In genomic region chr19:12837225-12837624, GRCh38 we compare ENCODE assay signal across 21 cellular contexts. TPM values are rescaled to one million over a fixed set of nuclear protein-coding genes. Genes with fewer than 3 reads are reported as not detected.
DNase-seq lines count a peak whose midpoint lies in the region; ATAC-seq and TF ChIP-seq lines count a peak whose summit lies in the region.
"Had no signal": no experiment of that assay in that cellular context is flagged by ENCODE, and none has a peak within 500 bp of the region (broad histone marks: within the 10 kb centered on the region; RNA-seq: fewer than 3 reads in every experiment).

No MANE protein-coding gene starts in this region.

- H3K36me3 Mint-ChIP-seq in activated CD8-positive, alpha-beta T cell treated with anti-CD3 and anti-CD28 coated beads for 36 hours (ENCODE audit: low read depth): no peaks in the 10 kb centered on the region
- H3K36me3 Mint-ChIP-seq in activated CD8-positive, alpha-beta T cell treated with anti-CD3 and anti-CD28 coated beads, Interleukin-2, amount 10 ng/mL, durations not matched to agents 7 days and 5 days (ENCODE audit: low read depth): no peaks in the 10 kb centered on the region
- peaks cover 11% of the 10 kb centered on the region for H3K36me3 Mint-ChIP-seq in brain
- H3K36me3 Mint-ChIP-seq in neural progenitor cell: peaks cover 2% of the 10 kb centered on the region

- 73 to 81% methylated on average over 4 of the region's 4 CpGs for WGBS in aorta, 2 donors
- WGBS in neuronal stem cell (ENCODE audit: extremely low coverage in 2 of 2, insufficient read length in 2 of 2, insufficient replicate concordance in 1 of 2), 2 donors: no CpG with 5 or more reads among the region's 4 CpGs

- peaks cover 77% of the 10 kb centered on the region for H3K27me3 Mint-ChIP-seq in activated CD8-positive, alpha-beta T cell treated with anti-CD3 and anti-CD28 coated beads for 36 hours
- peaks cover 75% of the 10 kb centered on the region for H3K27me3 Mint-ChIP-seq in activated CD8-positive, alpha-beta T cell treated with anti-CD3 and anti-CD28 coated beads, Interleukin-2, amount 10 ng/mL, durations not matched to agents 7 days and 5 days (ENCODE audit: low read depth)
- peaks cover 55% of the 10 kb centered on the region for H3K27me3 Mint-ChIP-seq in brain
- H3K27me3 Mint-ChIP-seq in neural progenitor cell (ENCODE audit: insufficient read depth, low read depth): peaks cover 58% of the 10 kb centered on the region

- no peak overlapping the region for H3K18ac ChIP-seq in neuronal stem cell (ENCODE audit: low read length)

- no peak overlapping the region for H2BK120ac ChIP-seq in neuronal stem cell (ENCODE audit: low read depth, low read length)

- ATAC-seq in activated CD8-positive, alpha-beta T cell treated with anti-CD3 and anti-CD28 coated beads for 36 hours: no peak
- no peak for ATAC-seq in activated CD8-positive, alpha-beta T cell treated with anti-CD3 and anti-CD28 coated beads, Interleukin-2, amount 10 ng/mL, durations not matched to agents 7 days and 5 days
- no peak for ATAC-seq in HG03045 (IDR thresholded peaks at IDR 0.05; ENCODE audit: unreplicated experiment)
- ATAC-seq in aorta (ENCODE audit: low FRiP score): no peak
- ATAC-seq: heart right ventricle, sciatic nerve had no signal

- H2BK5ac ChIP-seq in neuronal stem cell (ENCODE audit: low read length): no peak overlapping the region

- no peaks in the 10 kb centered on the region for H3K9me3 Mint-ChIP-seq in activated CD8-positive, alpha-beta T cell treated with anti-CD3 and anti-CD28 coated beads for 36 hours
- no peaks in the 10 kb centered on the region for H3K9me3 Mint-ChIP-seq in activated CD8-positive, alpha-beta T cell treated with anti-CD3 and anti-CD28 coated beads, Interleukin-2, amount 10 ng/mL, durations not matched to agents 7 days and 5 days (ENCODE audit: insufficient read depth)
- H3K9me3 Mint-ChIP-seq in brain (peaks cover 0 to 12% (median 3%) of the 10 kb centered on the region in 5 experiments), neural progenitor cell (no peaks in the 10 kb centered on the region)
- H3K9me3 Mint-ChIP-seq: CD4-positive, alpha-beta T cell had no signal

- no peak overlapping the region for H3K14ac ChIP-seq in neuronal stem cell (ENCODE audit: low read length)

- CTCF ChIA-PET in activated CD8-positive, alpha-beta T cell treated with anti-CD3 and anti-CD28 coated beads for 36 hours (lab: Charles Lee): interaction anchor here (0.8 to 2.2 kb wide), 12 partner anchors 9 to 93 kb away, joined by 3 to 13 read pairs (median 4); partner anchors contain the start of gene GCDH
- CTCF ChIA-PET in activated CD8-positive, alpha-beta T cell treated with anti-CD3 and anti-CD28 coated beads, Interleukin-2, amount 10 ng/mL, durations not matched to agents 7 days and 5 days (lab: Charles Lee): interaction anchor here (0.7 to 1.4 kb wide), 4 partner anchors 10 to 77 kb away, joined by 3 to 15 read pairs (median 3); partner anchors contain the start of gene THSD8

- H4K20me1 ChIP-seq in neural progenitor cell (ENCODE audit: low read depth): peaks cover 35% of the 10 kb centered on the region

- no peak overlapping the region for H3K4me2 ChIP-seq in neural progenitor cell
- H3K4me2 ChIP-seq in neuronal stem cell (ENCODE audit: insufficient read depth, low read length, poor library complexity, severe bottlenecking): no peak overlapping the region

- no peaks in the 10 kb centered on the region for H3K79me2 ChIP-seq in neural progenitor cell (ENCODE audit: low read depth)

- H4K91ac ChIP-seq in neuronal stem cell (ENCODE audit: low read depth, low read length, poor library complexity): no peak overlapping the region

- no peak overlapping the region for H2BK15ac ChIP-seq in neuronal stem cell (ENCODE audit: low read length)

- H3K27me3 ChIP-seq in neural progenitor cell (peaks cover 72% of the 10 kb centered on the region), aorta (ENCODE audit: control insufficient read depth in 1 of 2, insufficient read depth in 2 of 2, low read length in 1 of 2) (no peaks in the 10 kb centered on the region), neuronal stem cell (ENCODE audit: control insufficient read depth in 3 of 3, insufficient read depth in 3 of 3, low read depth in 1 of 3, low read length in 3 of 3) (peaks cover 12 to 39% (median 38%) of the 10 kb centered on the region in 3 experiments)

- no peak overlapping the region for H2BK12ac ChIP-seq in neuronal stem cell (ENCODE audit: low read length)

- H4K8ac ChIP-seq in neuronal stem cell (ENCODE audit: low read depth, low read length): no peak overlapping the region

- no peak overlapping the region for H3K4me3 ChIP-seq in neural progenitor cell
- H3K4me3 ChIP-seq in aorta (ENCODE audit: low read length in 2 of 2): no peak overlapping the region
- no peak overlapping the region for H3K4me3 ChIP-seq in neuronal stem cell (ENCODE audit: low read length in 2 of 2)

- no peak overlapping the region for H3K23ac ChIP-seq in neuronal stem cell (ENCODE audit: low read depth, low read length, poor library complexity)

- H3K36me3 ChIP-seq in neural progenitor cell: no peaks in the 10 kb centered on the region
- H3K36me3 ChIP-seq in aorta (ENCODE audit: control insufficient read depth in 1 of 2, insufficient read depth in 2 of 2, low read length in 1 of 2): no peaks in the 10 kb centered on the region
- H3K36me3 ChIP-seq in neuronal stem cell (replicated peaks in 1 of 2; ENCODE audit: control insufficient read depth in 2 of 2, insufficient read depth in 2 of 2, low read length in 2 of 2): no peaks in the 10 kb centered on the region
- H3K36me3 ChIP-seq: heart right ventricle had no signal

- H3K27ac Mint-ChIP-seq in activated CD8-positive, alpha-beta T cell treated with anti-CD3 and anti-CD28 coated beads for 36 hours: no peak overlapping the region
- no peak overlapping the region for H3K27ac Mint-ChIP-seq in activated CD8-positive, alpha-beta T cell treated with anti-CD3 and anti-CD28 coated beads, Interleukin-2, amount 10 ng/mL, durations not matched to agents 7 days and 5 days
- H3K27ac Mint-ChIP-seq in brain: peak overlapping the region in 3 of 5 experiments; percentile 68 to 72 (median 69)
- no peak overlapping the region for H3K27ac Mint-ChIP-seq in neural progenitor cell
- H3K27ac Mint-ChIP-seq: activated CD4-positive, alpha-beta T cell treated with anti-CD3 and anti-CD28 coated beads, Interleukin-2, amount 10 ng/mL, durations not matched to agents 24 days and 14 days; CD4-positive, alpha-beta T cell had no signal

- H3K4me3 Mint-ChIP-seq in activated CD8-positive, alpha-beta T cell treated with anti-CD3 and anti-CD28 coated beads for 36 hours: no peak overlapping the region
- H3K4me3 Mint-ChIP-seq in activated CD8-positive, alpha-beta T cell treated with anti-CD3 and anti-CD28 coated beads, Interleukin-2, amount 10 ng/mL, durations not matched to agents 7 days and 5 days: no peak overlapping the region
- H3K4me3 Mint-ChIP-seq in brain (peak overlapping the region; percentile 79 to 82 (median 80)), neural progenitor cell (peak overlapping the region; percentile 85)
- H3K4me3 Mint-ChIP-seq: activated CD4-positive, alpha-beta T cell treated with anti-CD3 and anti-CD28 coated beads, Interleukin-2, amount 10 ng/mL, durations not matched to agents 24 days and 14 days had no signal

- H3K9ac ChIP-seq in neural progenitor cell: no peak overlapping the region
- H3K9ac ChIP-seq in neuronal stem cell (ENCODE audit: low read depth, low read length, poor library complexity): no peak overlapping the region

- no peaks in the 10 kb centered on the region for H3K79me1 ChIP-seq in neuronal stem cell (ENCODE audit: low read depth, low read length)

- H3K4ac ChIP-seq in neuronal stem cell (ENCODE audit: low read length): no peak overlapping the region

- H2AFZ ChIP-seq in neural progenitor cell (replicated peaks): no peak overlapping the region
- no peak overlapping the region for H2AFZ ChIP-seq in neuronal stem cell (ENCODE audit: low read length)

- H3K4me1 Mint-ChIP-seq in activated CD8-positive, alpha-beta T cell treated with anti-CD3 and anti-CD28 coated beads for 36 hours (ENCODE audit: low read depth): peaks cover 42% of the 10 kb centered on the region
- H3K4me1 Mint-ChIP-seq in activated CD8-positive, alpha-beta T cell treated with anti-CD3 and anti-CD28 coated beads, Interleukin-2, amount 10 ng/mL, durations not matched to agents 7 days and 5 days (ENCODE audit: low read depth): peaks cover 34% of the 10 kb centered on the region
- peaks cover 75% of the 10 kb centered on the region for H3K4me1 Mint-ChIP-seq in brain
- H3K4me1 Mint-ChIP-seq in neural progenitor cell: peaks cover 52% of the 10 kb centered on the region

- POLR2A ChIA-PET in activated CD8-positive, alpha-beta T cell treated with anti-CD3 and anti-CD28 coated beads for 36 hours (lab: Charles Lee): interaction anchor here (0.7 kb wide), 1 partner anchor 15 kb away, joined by 3 read pairs; no protein-coding TSS in a partner anchor
- POLR2A ChIA-PET in activated CD8-positive, alpha-beta T cell treated with anti-CD3 and anti-CD28 coated beads, Interleukin-2, amount 10 ng/mL, durations not matched to agents 7 days and 5 days (lab: Charles Lee): interaction anchor here (1.4 kb wide), 1 partner anchor 31 kb away, joined by 3 read pairs; the partner anchor contains the start of gene RNASEH2A

- peak; percentile 48 for DNase-seq in activated CD8-positive, alpha-beta T cell treated with anti-CD3 and anti-CD28 coated beads for 36 hours
- no peak for DNase-seq in activated CD8-positive, alpha-beta T cell treated with anti-CD3 and anti-CD28 coated beads, Interleukin-2, amount 10 ng/mL, durations not matched to agents 7 days and 5 days
- DNase-seq in HT1080 (ENCODE audit: low read depth) (peak; percentile 55), neural progenitor cell (ENCODE audit: low spot score) (no peak), aorta (no peak), neuronal stem cell (ENCODE audit: low spot score) (no peak)
- DNase-seq: activated CD4-positive, alpha-beta T cell treated with anti-CD3 and anti-CD28 coated beads, Interleukin-2, amount 10 ng/mL, durations not matched to agents 24 days and 14 days; CD4-positive, alpha-beta T cell; effector CD8-positive, alpha-beta T cell; heart right ventricle; IMR-90; MV-4-11; NCI-H187 treated with DMSO at 0.1 percent for 48 hours; SHP77 had no signal

- peaks cover 4% of the 10 kb centered on the region for H3K4me1 ChIP-seq in neural progenitor cell
- H3K4me1 ChIP-seq in aorta (ENCODE audit: control insufficient read depth in 1 of 2, insufficient read depth in 2 of 2, low read length in 2 of 2): no peaks in the 10 kb centered on the region
- peaks cover 14 to 22% of the 10 kb centered on the region in 2 donors for H3K4me1 ChIP-seq in neuronal stem cell (ENCODE audit: control insufficient read depth in 2 of 2, insufficient read depth in 1 of 2, low read depth in 1 of 2, low read length in 2 of 2)

- intact Hi-C loops in activated CD8-positive, alpha-beta T cell treated with anti-CD3 and anti-CD28 coated beads for 36 hours (cut with micrococcal nuclease): no loop called here
- intact Hi-C loops in aorta (cut with DNase I): no loop called here

- H3F3A ChIP-seq in neural progenitor cell (ENCODE audit: low read depth): peaks cover 78% of the 10 kb centered on the region

- H3K9me3 ChIP-seq in neural progenitor cell (ENCODE audit: low read depth): no peaks in the 10 kb centered on the region
- H3K9me3 ChIP-seq in aorta (ENCODE audit: control insufficient read depth, low read length): no peaks in the 10 kb centered on the region
- H3K9me3 ChIP-seq in neuronal stem cell (replicated peaks in 1 of 2; ENCODE audit: control insufficient read depth in 2 of 2, insufficient read depth in 1 of 2, low read depth in 1 of 2, low read length in 2 of 2): no peaks in the 10 kb centered on the region
- H3K9me3 ChIP-seq: heart right ventricle had no signal

- H2AK5ac ChIP-seq in neuronal stem cell (ENCODE audit: low read depth, low read length): no peak overlapping the region

- no peak overlapping the region for H3K27ac ChIP-seq in neural progenitor cell
- no peak overlapping the region for H3K27ac ChIP-seq in aorta (ENCODE audit: low read depth in 1 of 2, low read length in 2 of 2)
- no peak overlapping the region for H3K27ac ChIP-seq in neuronal stem cell (replicated peaks; ENCODE audit: low read length)
- H3K27ac ChIP-seq: heart right ventricle had no signal

- TF ChIP-seq CTCF in activated CD8-positive, alpha-beta T cell treated with anti-CD3 and anti-CD28 coated beads for 36 hours (IDR thresholded peaks at IDR 0.05): no peak
- TF ChIP-seq CTCF in brain (conservative IDR thresholded peaks at IDR 0.05): no peak
- TF ChIP-seq CTCF in neural progenitor cell (IDR thresholded peaks at IDR 0.05): no peak

RNA-seq across cellular contexts. Expression of gene MAST1, which starts 1.1 kb away (rescaled TPM):
- 1 to 10 TPM; 2.4 to 3.0 TPM for total RNA-seq in activated CD8-positive, alpha-beta T cell treated with anti-CD3 and anti-CD28 coated beads for 36 hours
- 1 to 10 TPM in 1 of 2 experiments, under 1 TPM in 1; 0.89 to 1.3 TPM for total RNA-seq in activated CD8-positive, alpha-beta T cell treated with anti-CD3 and anti-CD28 coated beads, Interleukin-2, amount 10 ng/mL, durations not matched to agents 7 days and 5 days
- total RNA-seq in HT1080 (2014; rRNA removed; shearing (Covaris generic)): 1.9 and 3.2 TPM in 2 replicates
- polyA plus RNA-seq in HT1080 (2015; cell fraction: cytosol; rRNA removed): 0.26 and 0.70 TPM in 2 replicates
- 0.70 and 1.2 TPM in 2 replicates for polyA plus RNA-seq in HT1080 (2015; cell fraction: nucleus; rRNA removed)
- polyA plus RNA-seq in brain (ENCODE audit: insufficient read depth, low read depth, low replicate concordance): 33.7 TPM
- 8.3 and 13.3 TPM in 2 replicates for total RNA-seq in neural progenitor cell (ENCODE audit: low replicate concordance)
- total RNA-seq in aorta: under 1 TPM in 1 of 2 donors, not detected in 1; 0.54 TPM
- under 1 TPM in 1 of 2 donors, not detected in 1; 0.13 TPM for polyA plus RNA-seq in aorta
- polyA plus RNA-seq in neuronal stem cell (2013, experiment 1 of 2): 11.7 TPM
- polyA plus RNA-seq in neuronal stem cell (2013, experiment 2 of 2): 10.6 TPM

RNA-seq across cellular contexts. Expression of gene RTBDN, which starts 2.8 kb away (rescaled TPM):
- not detected for total RNA-seq in activated CD8-positive, alpha-beta T cell treated with anti-CD3 and anti-CD28 coated beads for 36 hours
- not detected for total RNA-seq in activated CD8-positive, alpha-beta T cell treated with anti-CD3 and anti-CD28 coated beads, Interleukin-2, amount 10 ng/mL, durations not matched to agents 7 days and 5 days
- not detected in 2 replicates for total RNA-seq in HT1080 (2014; rRNA removed; shearing (Covaris generic))
- 0.30 TPM in 1 of 2 replicates, not detected in the other for polyA plus RNA-seq in HT1080 (2015; cell fraction: cytosol; rRNA removed)
- polyA plus RNA-seq in HT1080 (2015; cell fraction: nucleus; rRNA removed): not detected in 2 replicates
- polyA plus RNA-seq in brain (ENCODE audit: insufficient read depth, low read depth, low replicate concordance) (20.0 TPM), aorta (1 to 10 TPM in 1 of 2 donors, not detected in 1; 2.0 TPM)
- total RNA-seq in neural progenitor cell (ENCODE audit: low replicate concordance) (0.19 TPM in 1 of 2 replicates, not detected in the other), aorta (not detected)
- polyA plus RNA-seq in neuronal stem cell (2013, experiment 1 of 2): 0.24 TPM
- 0.19 TPM for polyA plus RNA-seq in neuronal stem cell (2013, experiment 2 of 2)
- total RNA-seq: A673; activated CD4-positive, alpha-beta T cell treated with anti-CD3 and anti-CD28 coated beads, Interleukin-2, amount 10 ng/mL, durations not matched to agents 24 days and 14 days; CD4-positive, alpha-beta T cell; heart right ventricle; IMR-90; mesenteric fat pad; NCI-H460; sciatic nerve had no signal
- polyA plus RNA-seq: heart right ventricle had no signal

RNA-seq across cellular contexts. Expression of gene RNASEH2A, which starts 30.8 kb away (rescaled TPM):
- total RNA-seq in activated CD8-positive, alpha-beta T cell treated with anti-CD3 and anti-CD28 coated beads for 36 hours: 10 to 100 TPM; 40.3 to 44.1 TPM
- total RNA-seq in activated CD8-positive, alpha-beta T cell treated with anti-CD3 and anti-CD28 coated beads, Interleukin-2, amount 10 ng/mL, durations not matched to agents 7 days and 5 days: 10 to 100 TPM; 49.2 to 64.0 TPM
- 52.9 and 68.6 TPM in 2 replicates for total RNA-seq in HT1080 (2014; rRNA removed; shearing (Covaris generic))
- polyA plus RNA-seq in HT1080 (2015; cell fraction: cytosol; rRNA removed): 31.8 and 34.6 TPM in 2 replicates
- 37.5 and 41.2 TPM in 2 replicates for polyA plus RNA-seq in HT1080 (2015; cell fraction: nucleus; rRNA removed)
- polyA plus RNA-seq in brain (ENCODE audit: insufficient read depth, low read depth, low replicate concordance) (119 TPM), aorta (1 to 10 TPM; 1.6 to 3.3 TPM)
- total RNA-seq in neural progenitor cell (ENCODE audit: low replicate concordance) (60.3 and 61.3 TPM in 2 replicates), aorta (1 to 10 TPM; 2.9 to 7.2 TPM)
- polyA plus RNA-seq in neuronal stem cell (2013, experiment 1 of 2): 28.6 TPM
- 28.7 TPM for polyA plus RNA-seq in neuronal stem cell (2013, experiment 2 of 2)

RNA-seq across cellular contexts. Expression of gene THSD8, which starts 35.4 kb away (rescaled TPM):
- total RNA-seq in activated CD8-positive, alpha-beta T cell treated with anti-CD3 and anti-CD28 coated beads for 36 hours: 10 to 100 TPM; 31.1 to 36.2 TPM
- total RNA-seq in activated CD8-positive, alpha-beta T cell treated with anti-CD3 and anti-CD28 coated beads, Interleukin-2, amount 10 ng/mL, durations not matched to agents 7 days and 5 days: 10 to 100 TPM; 17.7 to 30.9 TPM
- not detected in 2 replicates for total RNA-seq in HT1080 (2014; rRNA removed; shearing (Covaris generic))
- polyA plus RNA-seq in HT1080 (2015; cell fraction: cytosol; rRNA removed): 0.10 TPM in 1 of 2 replicates, not detected in the other
- not detected in 2 replicates for polyA plus RNA-seq in HT1080 (2015; cell fraction: nucleus; rRNA removed)
- polyA plus RNA-seq in brain (ENCODE audit: insufficient read depth, low read depth, low replicate concordance) (48.0 TPM), aorta (1 to 10 TPM in 1 of 2 donors, not detected in 1; 2.5 TPM)
- total RNA-seq in neural progenitor cell (ENCODE audit: low replicate concordance) (not detected in 2 replicates), aorta (1 to 10 TPM in 1 of 2 donors, not detected in 1; 1.2 TPM)
- polyA plus RNA-seq in neuronal stem cell (2013, experiment 1 of 2): 26.3 TPM
- polyA plus RNA-seq in neuronal stem cell (2013, experiment 2 of 2): 22.2 TPM
- total RNA-seq: IMR-90, kidney epithelial cell, NCI-H460 had no signal

RNA-seq across cellular contexts. Expression of gene PRDX2, which starts 35.6 kb away (rescaled TPM):
- total RNA-seq in activated CD8-positive, alpha-beta T cell treated with anti-CD3 and anti-CD28 coated beads for 36 hours: 100 to 1,000 TPM; 251 to 262 TPM
- total RNA-seq in activated CD8-positive, alpha-beta T cell treated with anti-CD3 and anti-CD28 coated beads, Interleukin-2, amount 10 ng/mL, durations not matched to agents 7 days and 5 days: 100 to 1,000 TPM; 250 to 267 TPM
- total RNA-seq in HT1080 (2014; rRNA removed; shearing (Covaris generic)): 88.6 and 94.3 TPM in 2 replicates
- polyA plus RNA-seq in HT1080 (2015; cell fraction: cytosol; rRNA removed): 110 and 115 TPM in 2 replicates
- 72.9 and 85.9 TPM in 2 replicates for polyA plus RNA-seq in HT1080 (2015; cell fraction: nucleus; rRNA removed)
- polyA plus RNA-seq in brain (ENCODE audit: insufficient read depth, low read depth, low replicate concordance): 1,078 TPM
- total RNA-seq in neural progenitor cell (ENCODE audit: low replicate concordance): 463 and 727 TPM in 2 replicates
- 100 to 1,000 TPM in 1 of 2 donors, 10 to 100 TPM in 1; 90.5 to 118 TPM for total RNA-seq in aorta
- polyA plus RNA-seq in aorta: 100 to 1,000 TPM; 151 to 202 TPM
- 509 TPM for polyA plus RNA-seq in neuronal stem cell (2013, experiment 1 of 2)
- 486 TPM for polyA plus RNA-seq in neuronal stem cell (2013, experiment 2 of 2)

Comparison
In these comparisons a context has a peak if more than half of its experiments do, and no peak if none do; other contexts are left out.
1. DNase-seq: peak in activated CD8-positive, alpha-beta T cell treated with anti-CD3 and anti-CD28 coated beads for 36 hours (single experiment) and HT1080 (single experiment); none in activated CD8-positive, alpha-beta T cell treated with anti-CD3 and anti-CD28 coated beads, Interleukin-2, amount 10 ng/mL, durations not matched to agents 7 days and 5 days (single experiment), neural progenitor cell (single experiment), aorta (0 of 2) and neuronal stem cell (single experiment).
2. H3K27ac Mint-ChIP-seq: peak in brain (3 of 5); none in activated CD8-positive, alpha-beta T cell treated with anti-CD3 and anti-CD28 coated beads for 36 hours (single experiment), activated CD8-positive, alpha-beta T cell treated with anti-CD3 and anti-CD28 coated beads, Interleukin-2, amount 10 ng/mL, durations not matched to agents 7 days and 5 days (single experiment) and neural progenitor cell (single experiment).
3. H3K4me3 Mint-ChIP-seq: peak in brain (5 of 5) and neural progenitor cell (single experiment); none in activated CD8-positive, alpha-beta T cell treated with anti-CD3 and anti-CD28 coated beads for 36 hours (single experiment) and activated CD8-positive, alpha-beta T cell treated with anti-CD3 and anti-CD28 coated beads, Interleukin-2, amount 10 ng/mL, durations not matched to agents 7 days and 5 days (single experiment).